30 cellular contexts compared by ENCODE assay signal in genomic region chr2:230520061-230520874, GRCh38.
"Had no signal": no experiment of that assay in that cellular context is flagged by ENCODE, and none has a peak within 500 bp of the region (broad histone marks: within the 10 kb centered on the region; RNA-seq: fewer than 3 reads in every experiment).

No MANE protein-coding gene starts in this region.

- H3K27me3 Mint-ChIP-seq: activated CD4-positive, alpha-beta memory T cell treated with anti-CD3 and anti-CD28 coated beads for 36 hours; activated naive CD4-positive, alpha-beta T cell treated with anti-CD3 and anti-CD28 coated beads, Interleukin-2, amount 50 U/mL, for 24 hours; activated naive CD8-positive, alpha-beta T cell treated with anti-CD3 and anti-CD28 coated beads, Interleukin-2, amount 10 ng/mL, durations not matched to agents 7 days and 5 days had no signal

- H3K4me3 ChIP-seq: ascending aorta, breast epithelium, PC-9 had no signal

- H3K27ac ChIP-seq: ascending aorta, breast epithelium, RWPE1 had no signal

- H2AFZ ChIP-seq: PC-9 had no signal

- H3K4me1 ChIP-seq: ascending aorta, breast epithelium had no signal

- H3K27ac Mint-ChIP-seq: activated CD4-positive, alpha-beta memory T cell treated with anti-CD3 and anti-CD28 coated beads for 36 hours; activated naive CD4-positive, alpha-beta T cell treated with anti-CD3 and anti-CD28 coated beads, Interleukin-2, amount 50 U/mL, for 24 hours; activated naive CD8-positive, alpha-beta T cell treated with anti-CD3 and anti-CD28 coated beads, Interleukin-2, amount 10 ng/mL, durations not matched to agents 7 days and 5 days; activated T-helper 2 cell treated with anti-CD3 and anti-CD28 coated beads, Interferon-gamma antibody, Interleukin-2, Interleukin-4, amounts not matched to agents 10 μg/mL and 5 μg/mL and 100 μg/mL, durations not matched to agents 14 hours and 24 hours and 36 hours; T-helper 1 cell treated with Interleukin-12 subunit alpha and Interleukin-12 subunit beta and Interleukin-4 antibody, amounts not matched to agents 30 μg/mL and 1 μg/mL, for 36 hours; T-helper 2 cell treated with Interferon-gamma antibody and Interleukin-4, amounts not matched to agents 5 μg/mL and 100 μg/mL, for 36 hours; WTC11 had no signal

- H3K4me2 ChIP-seq: PC-9 had no signal

- H3K4me1 Mint-ChIP-seq: activated naive CD8-positive, alpha-beta T cell treated with anti-CD3 and anti-CD28 coated beads, Interleukin-2, amount 10 ng/mL, durations not matched to agents 7 days and 5 days; WTC11 had no signal

- H3K36me3 ChIP-seq: breast epithelium had no signal

- ATAC-seq: WTC11 had no signal

- DNase-seq: activated CD4-positive, alpha-beta memory T cell treated with anti-CD3 and anti-CD28 coated beads for 36 hours; activated CD4-positive, alpha-beta T cell treated with anti-CD3 and anti-CD28 coated beads for 4 hours; activated CD4-positive, alpha-beta T cell treated with anti-CD3 and anti-CD28 coated beads, Interleukin-2, amount 50 U/mL, for 1 hour; activated CD4-positive, CD25-positive, alpha-beta regulatory T cell treated with anti-CD3 and anti-CD28 coated beads, Interleukin-2, amount 50 U/mL, for 72 hours; activated CD8-positive, alpha-beta memory T cell treated with anti-CD3 and anti-CD28 coated beads, Interleukin-2, amount 50 U/mL, for 48 hours; activated gamma-delta T cell; activated naive CD4-positive, alpha-beta T cell treated with Interleukin-2 at 50 U/mL for 16 hours; activated naive CD8-positive, alpha-beta T cell treated with anti-CD3 and anti-CD28 coated beads, Interleukin-2, amount 10 ng/mL, durations not matched to agents 7 days and 5 days; amygdala; NCI-H1092 treated with DMSO at 0.1 percent for 48 hours; NCI-H1417; NCI-H146; NCI-H187; NCI-H2029 treated with DMSO at 0.1 percent for 48 hours; NCI-H2107; NCI-H2171; NCI-H510A; NCI-H526; NCI-H748 treated with DMSO at 0.1 percent for 48 hours; NK-92 treated with Interleukin-12 subunit alpha and Interleukin-12 subunit beta, amount 100 ng/mL, for 24 hours; Right ventricle myocardium superior had no signal

- H3K4me3 Mint-ChIP-seq: activated CD4-positive, alpha-beta memory T cell treated with anti-CD3 and anti-CD28 coated beads for 36 hours; activated naive CD4-positive, alpha-beta T cell treated with anti-CD3 and anti-CD28 coated beads, Interleukin-2, amount 50 U/mL, for 24 hours; activated naive CD8-positive, alpha-beta T cell treated with anti-CD3 and anti-CD28 coated beads, Interleukin-2, amount 10 ng/mL, durations not matched to agents 7 days and 5 days; T-helper 1 cell treated with Interleukin-12 subunit alpha and Interleukin-12 subunit beta and Interleukin-4 antibody, amounts not matched to agents 30 μg/mL and 1 μg/mL, for 36 hours; T-helper 2 cell treated with Interferon-gamma antibody and Interleukin-4, amounts not matched to agents 5 μg/mL and 100 μg/mL, for 36 hours; WTC11 had no signal

- H3K27me3 ChIP-seq: ascending aorta, breast epithelium had no signal
